In the genomic region with DNA sequence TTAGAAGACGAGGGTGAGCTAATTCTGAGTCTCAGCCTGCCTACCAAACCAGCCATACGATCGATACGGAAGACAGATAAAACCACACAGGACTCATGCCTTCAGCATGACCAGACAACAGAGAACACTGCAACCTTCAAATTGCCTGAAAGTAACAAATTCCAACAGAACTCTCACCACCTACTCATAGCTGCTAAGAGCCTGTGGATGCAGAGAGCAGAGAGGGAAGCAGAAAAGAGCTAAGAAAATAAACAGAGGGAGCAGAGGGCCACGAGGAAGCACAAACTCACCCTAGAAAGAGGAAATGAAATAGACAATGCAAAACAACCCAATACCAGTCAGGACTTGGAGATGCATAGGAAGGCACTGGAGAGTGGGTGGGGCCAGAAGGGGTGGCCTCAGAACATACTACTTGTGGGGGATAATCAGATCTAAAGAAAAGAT, we compare ENCODE assay signal across 10 cellular contexts.
A peak's percentile ranks its signal among the peaks of the same experiment; 100 is the strongest.
DNase-seq lines count a peak whose midpoint lies in the region; ATAC-seq and TF ChIP-seq lines count a peak whose summit lies in the region.
"Had no signal": no experiment of that assay in that cellular context is flagged by ENCODE, and none has a peak within 500 bp of the region (broad histone marks: within the 10 kb centered on the region; RNA-seq: fewer than 3 reads in every experiment).

No MANE protein-coding gene starts in this region.

- peak overlapping the region; percentile 8 for H2AFZ ChIP-seq in ACC112 (ENCODE audit: low read length, unreplicated experiment)

- peak; percentile 72 for DNase-seq in astrocyte of the spinal cord (ENCODE audit: low read depth, low spot score)
- no peak for DNase-seq in stimulated activated CD4-positive, alpha-beta T cell treated with anti-CD3 and anti-CD28 coated beads, Interleukin-4, amount 100 ng/mL, for 4 hours
- no peak for DNase-seq in activated CD4-positive, alpha-beta T cell treated with anti-CD3 and anti-CD28 coated beads, Interleukin-2, amount 50 U/mL, for 4 hours
- DNase-seq in effector CD4-positive, alpha-beta T cell = no peak
- DNase-seq: activated gamma-delta T cell treated with Interleukin-2 at 50 U/mL for 16 hours had no signal

- TF ChIP-seq CTCF in astrocyte of the spinal cord (IDR thresholded peaks at IDR 0.05; ENCODE audit: low read depth, low read length) = no peak

- ATAC-seq in GM19397 (IDR thresholded peaks at IDR 0.05; ENCODE audit: unreplicated experiment) (peak; percentile 86), HG03342 (IDR thresholded peaks at IDR 0.05; ENCODE audit: unreplicated experiment) (peak; percentile 89), GM19324 (IDR thresholded peaks at IDR 0.05; ENCODE audit: low FRiP score, unreplicated experiment) (no peak)

- H3K36me3 ChIP-seq in ACC112 (ENCODE audit: insufficient read depth, low read length) = no peaks in the 10 kb centered on the region

- H3K4me1 ChIP-seq in ACC112 (ENCODE audit: control insufficient read depth, insufficient read depth, low read length, unreplicated experiment) = peaks cover 24% of the 10 kb centered on the region

- H3K27me3 ChIP-seq in ACC112 (ENCODE audit: insufficient read depth, low read length) = no peaks in the 10 kb centered on the region

- H3K4me3 ChIP-seq in ACC112 (ENCODE audit: low read depth, low read length) (peak overlapping the region; percentile 29), astrocyte of the spinal cord (ENCODE audit: low read depth, low read length) (no peak overlapping the region)

- no peaks in the 10 kb centered on the region for H3K79me2 ChIP-seq in ACC112 (ENCODE audit: control insufficient read depth, insufficient read depth, low read length, unreplicated experiment)

- in situ Hi-C loops in astrocyte of the spinal cord (cut with HindIII; ENCODE audit: low sequenced_read_pairs) = no loop called here

- H3K27ac ChIP-seq in ACC112 (ENCODE audit: low read depth, low read length) = peak overlapping the region; percentile 67
- H3K27ac ChIP-seq: KMS-11 had no signal
